Comparison of ENCODE assay signal across 8 cellular contexts in genomic region chr1:109643385-109644230, GRCh38. TPM values are rescaled to one million over a fixed set of nuclear protein-coding genes. Genes with fewer than 3 reads are reported as not detected.
DNase-seq lines count a peak whose midpoint lies in the region; ATAC-seq and TF ChIP-seq lines count a peak whose summit lies in the region.

No MANE protein-coding gene starts in this region.

- no peak for TF ChIP-seq POLR2A in ovary (IDR thresholded peaks at IDR 0.05)

- no peak for TF ChIP-seq EP300 in ovary (IDR thresholded peaks at IDR 0.05)

- CTCF ChIA-PET in Panc1 (lab: Charles Lee), result interaction anchor here (0.6 to 1.9 kb wide), 3 partner anchors 97 to 341 kb away, joined by 3 to 7 read pairs (median 3); partner anchors contain the start of gene AHCYL1

- peaks cover 8% of the 10 kb centered on the region; the same call in 1 of the 2 replicates for H3K4me1 ChIP-seq in Panc1 (ENCODE audit: control insufficient read depth, insufficient read depth, low read length)
- no peaks in the 10 kb centered on the region for H3K4me1 ChIP-seq in ovary (ENCODE audit: insufficient read depth)
- H3K4me1 ChIP-seq in tibial artery, result peaks cover 0 to 9% (median 6%) of the 10 kb centered on the region in 4 donors

- WGBS in ovary, 3 donors, result 36 to 46% (median 39%) methylated on average over 32 of the region's 32 CpGs

- H3K36me3 ChIP-seq in Panc1 (ENCODE audit: control insufficient read depth, insufficient read depth, low read length) (no peaks in the 10 kb centered on the region), ovary (no peaks in the 10 kb centered on the region), tibial artery (no peaks in the 10 kb centered on the region)

- H3K9me3 ChIP-seq in Panc1 (ENCODE audit: control insufficient read depth, insufficient read depth, low read depth, low read length), result no peaks in the 10 kb centered on the region
- no peaks in the 10 kb centered on the region for H3K9me3 ChIP-seq in ovary
- no peaks in the 10 kb centered on the region for H3K9me3 ChIP-seq in tibial artery

- peak; percentile 93 for ATAC-seq in GM21390 (IDR thresholded peaks at IDR 0.05; ENCODE audit: unreplicated experiment)
- ATAC-seq in Panc1, result peak; percentile 94

- POLR2A ChIA-PET in Panc1 (lab: Charles Lee), result no interaction called here

- DNase-seq in COR-L47 (lab: John Stamatoyannopoulos, UW) (peak; percentile 12), HL-60 (ENCODE audit: low read depth in 1 of 2, low spot score in 1 of 2) (peak in 1 of 2 experiments; percentile 83), Panc1 (ENCODE audit: low read depth, low spot score) (no peak), fibroblast of villous mesenchyme (ENCODE audit: low read depth) (peak; percentile 74), ovary (peak; percentile 75 to 92 (median 88)), tibial artery (peak; percentile 74 to 87)
- DNase-seq in activated T-cell treated with anti-CD3 and anti-CD28 coated beads, Interleukin-2, amount 50 U/mL, for 48 hours, result peak; percentile 96

- peak; percentile 78 for TF ChIP-seq CTCF in HL-60 (IDR thresholded peaks at IDR 0.05; ENCODE audit: insufficient read depth, low read length)
- TF ChIP-seq CTCF in Panc1 (IDR thresholded peaks at IDR 0.05), result peak; percentile 90
- peak; percentile 94 for TF ChIP-seq CTCF in fibroblast of villous mesenchyme (IDR thresholded peaks at IDR 0.05; ENCODE audit: insufficient read depth, low read depth, low read length)
- peak; percentile 63 to 87 (median 71) for TF ChIP-seq CTCF in ovary (IDR thresholded peaks at IDR 0.05)
- TF ChIP-seq CTCF in tibial artery (IDR thresholded peaks at IDR 0.05), result peak; percentile 83 to 86

- H3K4me3 ChIP-seq in HL-60 (replicated peaks; ENCODE audit: insufficient read depth, low read length), result no peak overlapping the region
- peak overlapping the region in 1 of 2 experiments; percentile 8; a peak in 1 of 4 replicates for H3K4me3 ChIP-seq in Panc1 (ENCODE audit: low read depth in 2 of 2, low read length in 2 of 2)
- no peak overlapping the region for H3K4me3 ChIP-seq in fibroblast of villous mesenchyme (ENCODE audit: low read depth, low read length)
- no peak overlapping the region for H3K4me3 ChIP-seq in ovary
- no peak overlapping the region for H3K4me3 ChIP-seq in tibial artery

- no peak overlapping the region for H3K27ac ChIP-seq in HL-60 (replicated peaks)
- peak overlapping the region; percentile 41 for H3K27ac ChIP-seq in Panc1 (ENCODE audit: low read length)
- peak overlapping the region in 1 of 2 donors; percentile 35 for H3K27ac ChIP-seq in ovary
- H3K27ac ChIP-seq in tibial artery, result no peak overlapping the region

- BruUV-seq in Panc1 (replicated peaks; lab: Mats Ljungman, UMichigan), result no TSS peak

- no peaks in the 10 kb centered on the region for H3K27me3 ChIP-seq in HL-60 (ENCODE audit: insufficient read depth, poor library complexity, severe bottlenecking)
- H3K27me3 ChIP-seq in Panc1 (ENCODE audit: control insufficient read depth, insufficient read depth, low read length), result no peaks in the 10 kb centered on the region
- H3K27me3 ChIP-seq in ovary, result no peaks in the 10 kb centered on the region
- H3K27me3 ChIP-seq in tibial artery, result no peaks in the 10 kb centered on the region

- in situ Hi-C loops in Panc1 (cut with HindIII; ENCODE audit: low pct_unique_long_range_greater_than_20kb, low sequenced_read_pairs), result no loop called here

- intact Hi-C loops in Panc1 (cut with micrococcal nuclease; ENCODE audit: unreplicated experiment), result loop anchor here (2.0 to 5.0 kb wide), 2 partner anchors 129 to 339 kb away; partner anchors contain the start of gene AHCYL1
- intact Hi-C loops in ovary (cut with DNase I), result loop anchor here (2.0 to 10.0 kb wide), 5 partner anchors 96 to 341 kb away; partner anchors contain the start of genes AHCYL1 (in 2 of the 4) and GNAI3 (in 2 of the 4)
- intact Hi-C loops in tibial artery (cut with DNase I; ENCODE audit: low total_unique reads), result loop anchor here (5.0 kb wide), 2 partner anchors 44 to 129 kb away; partner anchors contain the start of gene GSTM1

RNA-seq across cellular contexts. Expression of gene GSTM4, which starts 12.3 kb away (rescaled TPM):
- total RNA-seq in Panc1 (2021; ENCODE audit: unreplicated experiment), result 22.0 TPM
- 15.3 TPM for polyA plus RNA-seq in Panc1 (2012; ENCODE audit: insufficient read length)
- total RNA-seq in fibroblast of villous mesenchyme, result 11.7 and 15.1 TPM in 2 replicates
- total RNA-seq in ovary, result 10 to 100 TPM; 23.0 to 91.8 (median 47.2) TPM
- polyA plus RNA-seq in ovary, result 100 to 1,000 TPM in 1 of 2 donors, 10 to 100 TPM in 1; 43.3 to 116 TPM

RNA-seq across cellular contexts. Expression of gene AMPD2, which starts 24.0 kb away (rescaled TPM):
- total RNA-seq in Panc1 (2021; ENCODE audit: unreplicated experiment), result 85.8 TPM
- 58.1 TPM for polyA plus RNA-seq in Panc1 (2012; ENCODE audit: insufficient read length)
- 90.5 and 107 TPM in 2 replicates for total RNA-seq in fibroblast of villous mesenchyme
- 10 to 100 TPM; 40.5 to 86.0 (median 64.8) TPM for total RNA-seq in ovary
- polyA plus RNA-seq in ovary, result 10 to 100 TPM; 19.4 to 25.7 TPM

RNA-seq across cellular contexts. Expression of gene GNAT2, which starts 24.2 kb away (rescaled TPM):
- 0.44 TPM for total RNA-seq in Panc1 (2021; ENCODE audit: unreplicated experiment)
- not detected for polyA plus RNA-seq in Panc1 (2012; ENCODE audit: insufficient read length)
- total RNA-seq in fibroblast of villous mesenchyme, result under 0.01 and 0.43 TPM in 2 replicates
- not detected for total RNA-seq in ovary
- not detected for polyA plus RNA-seq in ovary

RNA-seq across cellular contexts. Expression of gene GSTM2, which starts 24.2 kb away (rescaled TPM):
- 10.2 TPM for total RNA-seq in Panc1 (2021; ENCODE audit: unreplicated experiment)
- 12.9 TPM for polyA plus RNA-seq in Panc1 (2012; ENCODE audit: insufficient read length)
- 16.8 and 19.0 TPM in 2 replicates for total RNA-seq in fibroblast of villous mesenchyme
- 100 to 1,000 TPM; 101 to 318 (median 195) TPM for total RNA-seq in ovary
- polyA plus RNA-seq in ovary, result 100 to 1,000 TPM; 202 to 209 TPM

RNA-seq across cellular contexts. Expression of gene GSTM1, which starts 44.0 kb away (rescaled TPM):
- total RNA-seq in Panc1 (2021; ENCODE audit: unreplicated experiment), result not detected
- polyA plus RNA-seq in Panc1 (2012; ENCODE audit: insufficient read length), result 0.75 TPM
- total RNA-seq in fibroblast of villous mesenchyme, result 0.86 TPM in 1 of 2 replicates, not detected in the other
- 100 to 1,000 TPM in 2 of 7 donors, 10 to 100 TPM in 1, under 1 TPM in 1, not detected in 3; 0.32 to 482 (median 153) TPM for total RNA-seq in ovary
- 100 to 1,000 TPM; 169 to 193 TPM for polyA plus RNA-seq in ovary
